Comparison of ENCODE assay signal across 28 cellular contexts in the genomic region with DNA sequence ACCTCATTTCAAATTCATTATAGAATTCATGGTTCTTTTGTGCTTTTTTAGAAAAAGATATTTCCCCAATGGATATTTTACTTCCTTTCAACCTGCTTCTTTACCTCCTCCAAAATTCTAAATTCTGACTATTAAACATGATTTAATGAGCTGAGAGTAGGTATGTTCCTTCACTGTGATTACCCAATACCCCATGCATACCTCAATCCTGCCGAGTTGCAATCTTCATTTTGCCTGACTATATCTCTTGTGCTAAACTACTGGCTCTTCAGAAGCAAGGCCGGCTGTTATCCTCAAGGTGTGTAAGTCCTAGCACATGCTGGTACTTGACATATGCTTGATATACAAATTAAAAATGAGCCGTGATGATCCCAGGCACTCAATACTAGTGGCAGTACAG.
"Had no signal": no experiment of that assay in that cellular context is flagged by ENCODE, and none has a peak within 500 bp of the region (broad histone marks: within the 10 kb centered on the region; RNA-seq: fewer than 3 reads in every experiment).

No MANE protein-coding gene starts in this region.

- ATAC-seq: activated CD4-positive, alpha-beta T cell treated with anti-CD3 and anti-CD28 coated beads for 36 hours; activated CD8-positive, alpha-beta memory T cell treated with anti-CD3 and anti-CD28 coated beads, Interleukin-2, amount 10 ng/mL, durations not matched to agents 7 days and 5 days; activated CD8-positive, alpha-beta T cell treated with anti-CD3 and anti-CD28 coated beads, Interleukin-2, amount 10 ng/mL, durations not matched to agents 7 days and 5 days; activated naive CD8-positive, alpha-beta T cell treated with anti-CD3 and anti-CD28 coated beads, Interleukin-2, amount 50 U/mL, for 24 hours; body of pancreas; effector memory CD8-positive, alpha-beta T cell; foreskin keratinocyte; gastrocnemius medialis; heart left ventricle had no signal

- H3K36me3 ChIP-seq: adrenal gland, esophagus muscularis mucosa, gastrocnemius medialis, heart left ventricle had no signal

- H3K9me3 ChIP-seq: body of pancreas, esophagus muscularis mucosa, gastrocnemius medialis had no signal

- H3K4me1 ChIP-seq: adrenal gland, body of pancreas, esophagus muscularis mucosa, foreskin keratinocyte, gastrocnemius medialis, heart left ventricle had no signal

- H3K27ac ChIP-seq: adrenal gland, body of pancreas, coronary artery, esophagus muscularis mucosa, foreskin keratinocyte, gastrocnemius medialis, heart left ventricle had no signal

- H3K27me3 ChIP-seq: adrenal gland, body of pancreas, esophagus muscularis mucosa, foreskin keratinocyte, gastrocnemius medialis, heart left ventricle had no signal

- DNase-seq: activated CD4-positive, alpha-beta memory T cell treated with anti-CD3 and anti-CD28 coated beads for 36 hours; activated CD4-positive, alpha-beta T cell treated with anti-CD3 and anti-CD28 coated beads for 36 hours; activated CD4-positive, alpha-beta T cell treated with anti-CD3 and anti-CD28 coated beads, Interleukin-2, amount 10 ng/mL, durations not matched to agents 24 days and 14 days; activated CD4-positive, CD25-positive, alpha-beta regulatory T cell; activated CD4-positive, CD25-positive, alpha-beta regulatory T cell treated with anti-CD3 and anti-CD28 coated beads, Interleukin-2, amount 50 U/mL, for 72 hours; activated CD8-positive, alpha-beta memory T cell treated with anti-CD3 and anti-CD28 coated beads, Interleukin-2, amount 10 ng/mL, durations not matched to agents 7 days and 5 days; activated CD8-positive, alpha-beta memory T cell treated with anti-CD3 and anti-CD28 coated beads, Interleukin-2, amount 50 U/mL, for 4 hours; activated CD8-positive, alpha-beta T cell treated with anti-CD3 and anti-CD28 coated beads, Interleukin-2, amount 10 ng/mL, durations not matched to agents 7 days and 5 days; activated effector memory CD4-positive, alpha-beta T cell treated with anti-CD3 and anti-CD28 coated beads, Interleukin-2, amount 50 U/mL, for 16 hours; activated naive CD4-positive, alpha-beta T cell treated with anti-CD3 and anti-CD28 coated beads for 36 hours; activated naive CD8-positive, alpha-beta T cell treated with anti-CD3 and anti-CD28 coated beads for 36 hours; activated naive CD8-positive, alpha-beta T cell treated with anti-CD3 and anti-CD28 coated beads, Interleukin-2, amount 50 U/mL, for 24 hours; activated T-cell treated with anti-CD3 and anti-CD28 coated beads, Interleukin-2, amount 50 U/mL, for 1 hour; activated T-cell treated with anti-CD3 and anti-CD28 coated beads, Interleukin-2, amount 50 U/mL, for 48 hours; adrenal gland; amygdala; aorta; body of pancreas; effector CD4-positive, alpha-beta T cell; effector memory CD8-positive, alpha-beta T cell; erythroblast; foreskin keratinocyte; gastrocnemius medialis; glutamatergic neuron; heart left ventricle; hypothalamus had no signal

- H3K4me3 ChIP-seq: adrenal gland, body of pancreas, coronary artery, esophagus muscularis mucosa, gastrocnemius medialis, heart left ventricle had no signal
